Comparison of ENCODE assay signal across 9 cellular contexts in genomic region chrX:14496674-14497073, GRCh38. TPM values are rescaled to one million over a fixed set of nuclear protein-coding genes. Genes with fewer than 3 reads are reported as not detected.
DNase-seq lines count a peak whose midpoint lies in the region; ATAC-seq and FAIRE-seq lines count a peak whose summit lies in the region.
"Had no signal": no experiment of that assay in that cellular context is flagged by ENCODE, and none has a peak within 500 bp of the region (broad histone marks: within the 10 kb centered on the region; RNA-seq: fewer than 3 reads in every experiment).

No MANE protein-coding gene starts in this region.

- ATAC-seq in GM19328 (IDR thresholded peaks at IDR 0.05; ENCODE audit: unreplicated experiment) = peak; percentile 35

- H3K4me2 ChIP-seq in BLaER1 treated with 17β-estradiol and CSF1 and Interleukin-3, amounts not matched to agents 10 nM and 100 nM = peak overlapping the region; percentile 35 to 73 (median 53); a peak in 21 of 22 replicates

- H3K9ac ChIP-seq in BLaER1 treated with 17β-estradiol and CSF1 and Interleukin-3, amounts not matched to agents 10 nM and 100 nM = peak overlapping the region; percentile 41 to 73 (median 63); a peak in 20 of 22 replicates

- peaks cover 0 to 13% (median 6%) of the 10 kb centered on the region in 10 experiments; a peak in 9 of 20 replicates for H3K4me1 ChIP-seq in BLaER1 treated with 17β-estradiol and CSF1 and Interleukin-3, amounts not matched to agents 10 nM and 100 nM

- FAIRE-seq in islet of Langerhans (lab: Jason Lieb, UNC) = peak; percentile 51
- FAIRE-seq in RCC 7860 (lab: Jason Lieb, UNC) = no peak

- no peaks in the 10 kb centered on the region for H3K36me3 ChIP-seq in BLaER1 treated with 17β-estradiol and CSF1 and Interleukin-3, amounts not matched to agents 10 nM and 100 nM

- H3K9me3 ChIP-seq in BLaER1 treated with 17β-estradiol and CSF1 and Interleukin-3, amounts not matched to agents 10 nM and 100 nM (replicated peaks in 1 of 11) = peaks cover 0 to 5% (median 0%) of the 10 kb centered on the region in 11 experiments; a peak in 1 of 22 replicates

- peaks cover 66 to 88% (median 80%) of the 10 kb centered on the region in 11 experiments for H3K27me3 ChIP-seq in BLaER1 treated with 17β-estradiol and CSF1 and Interleukin-3, amounts not matched to agents 10 nM and 100 nM

- H3K27ac ChIP-seq in BLaER1 treated with 17β-estradiol and CSF1 and Interleukin-3, amounts not matched to agents 10 nM and 100 nM = peak overlapping the region; percentile 40 to 79 (median 71); a peak in 21 of 22 replicates

- peak overlapping the region in 9 of 10 experiments; percentile 22 to 54 (median 44); a peak in 12 of 20 replicates for H3K4me3 ChIP-seq in BLaER1 treated with 17β-estradiol and CSF1 and Interleukin-3, amounts not matched to agents 10 nM and 100 nM

- H4K20me1 ChIP-seq in BLaER1 treated with 17β-estradiol and CSF1 and Interleukin-3, amounts not matched to agents 10 nM and 100 nM = no peaks in the 10 kb centered on the region; a peak in 1 of 22 replicates

- DNase-seq in M059J (ENCODE audit: low read depth) = peak; percentile 56
- DNase-seq in GDM1 (lab: John Stamatoyannopoulos, UW) = no peak
- DNase-seq in RCC 7860 (ENCODE audit: low spot score) = no peak
- DNase-seq in NCI-H2081 (lab: John Stamatoyannopoulos, UW) = no peak
- DNase-seq in NCI-H2107 treated with DMSO at 0.1 percent for 48 hours (lab: John Stamatoyannopoulos, UW; ENCODE audit: unreplicated experiment) = no peak
- DNase-seq: NCI-H1694 treated with DMSO at 0.1 percent for 48 hours had no signal

RNA-seq across cellular contexts. Expression of gene GLRA2, which starts 32.7 kb away (rescaled TPM):
- not detected in 2 replicates for total RNA-seq in M059J (2014; rRNA removed; shearing (Covaris generic))
